In genomic region chr3:79490165-79491028, GRCh38 we compare ENCODE assay signal across 10 cellular contexts.
DNase-seq lines count a peak whose midpoint lies in the region; ATAC-seq, FAIRE-seq and TF ChIP-seq lines count a peak whose summit lies in the region.
"Had no signal": no experiment of that assay in that cellular context is flagged by ENCODE, and none has a peak within 500 bp of the region (broad histone marks: within the 10 kb centered on the region; RNA-seq: fewer than 3 reads in every experiment).

No MANE protein-coding gene starts in this region.

- H3K27ac ChIP-seq in foreskin keratinocyte, result no peak overlapping the region
- no peak overlapping the region for H3K27ac ChIP-seq in small intestine (ENCODE audit: low read depth in 1 of 2, low read length in 1 of 2)

- in situ Hi-C loops in SK-MEL-5 (cut with HindIII; ENCODE audit: low pct_unique_long_range_greater_than_20kb, low sequenced_read_pairs), result no loop called here

- H3K27me3 ChIP-seq in foreskin keratinocyte (no peaks in the 10 kb centered on the region), small intestine (ENCODE audit: control insufficient read depth in 2 of 2, insufficient read depth in 2 of 2, low read length in 2 of 2) (no peaks in the 10 kb centered on the region)

- WGBS in small intestine, 3 donors, result 52 to 57% (median 53%) methylated on average over 8 of the region's 8 CpGs

- ATAC-seq in foreskin keratinocyte, result peak; percentile 60

- peak; percentile 21 for TF ChIP-seq CTCF in foreskin keratinocyte (conservative IDR thresholded peaks at IDR 0.05)

- no peak overlapping the region for H3K4me3 ChIP-seq in small intestine (ENCODE audit: low read depth in 1 of 2, low read length in 2 of 2)

- intact Hi-C loops in posterior cingulate gyrus (cut with DNase I), result no loop called here

- no peaks in the 10 kb centered on the region for H3K4me1 ChIP-seq in foreskin keratinocyte
- no peaks in the 10 kb centered on the region for H3K4me1 ChIP-seq in small intestine (ENCODE audit: control insufficient read depth in 2 of 2, insufficient read depth in 1 of 2, low read depth in 1 of 2, low read length in 1 of 2)

- no peaks in the 10 kb centered on the region for H3K9me3 ChIP-seq in small intestine (ENCODE audit: control insufficient read depth, low read depth)

- DNase-seq in AG20443 (ENCODE audit: low spot score) (peak; percentile 16), SK-MEL-5 (ENCODE audit: low read depth, low spot score) (peak; percentile 16), foreskin keratinocyte (peak in 1 of 2 donors; percentile 42), posterior cingulate gyrus (peak in 6 of 10 donors; percentile 7 to 65 (median 30)), NCI-H187 (lab: John Stamatoyannopoulos, UW) (no peak), C1 segment of cervical spinal cord (lab: John Stamatoyannopoulos, UW) (no peak), NCI-H1436 (lab: John Stamatoyannopoulos, UW) (no peak), small intestine (no peak)
- DNase-seq: activated CD4-positive, alpha-beta T cell treated with anti-CD3 and anti-CD28 coated beads, Interleukin-2, amount 50 U/mL, for 48 hours; KG1 had no signal

- H3K36me3 ChIP-seq in small intestine (ENCODE audit: control insufficient read depth in 2 of 2, insufficient read depth in 2 of 2, low read length in 2 of 2), result no peaks in the 10 kb centered on the region

- FAIRE-seq in small intestine (lab: Jason Lieb, UNC), result no peak

Comparison
In these comparisons a context has a peak if more than half of its experiments do, and no peak if none do; other contexts are left out.
1. DNase-seq: peak in AG20443 (single experiment), SK-MEL-5 (single experiment) and posterior cingulate gyrus (6 of 10); none in NCI-H187 (0 of 2), C1 segment of cervical spinal cord (0 of 14), NCI-H1436 (single experiment) and small intestine (single experiment).